ENCODE assay signal across 19 cellular contexts in genomic region chr1:215479567-215479966, GRCh38.
A peak's percentile ranks its signal among the peaks of the same experiment; 100 is the strongest.
DNase-seq lines count a peak whose midpoint lies in the region; ATAC-seq, FAIRE-seq and TF ChIP-seq lines count a peak whose summit lies in the region.
"Had no signal": no experiment of that assay in that cellular context is flagged by ENCODE, and none has a peak within 500 bp of the region (broad histone marks: within the 10 kb centered on the region; RNA-seq: fewer than 3 reads in every experiment).

No MANE protein-coding gene starts in this region.

- no peaks in the 10 kb centered on the region for H3K4me1 Mint-ChIP-seq in activated CD4-positive, alpha-beta T cell treated with anti-CD3 and anti-CD28 coated beads, Interleukin-2, amount 10 ng/mL, durations not matched to agents 24 days and 14 days
- H3K4me1 Mint-ChIP-seq: T-cell had no signal

- peak; percentile 9 for FAIRE-seq in urothelium cell line (lab: Jason Lieb, UNC)
- no peak for FAIRE-seq in pancreas (lab: Jason Lieb, UNC)
- FAIRE-seq: H1, HepG2 had no signal

- no peaks in the 10 kb centered on the region for H3K4me1 ChIP-seq in pancreas

- H3K27me3 Mint-ChIP-seq in activated CD4-positive, alpha-beta T cell treated with anti-CD3 and anti-CD28 coated beads, Interleukin-2, amount 10 ng/mL, durations not matched to agents 24 days and 14 days, result no peaks in the 10 kb centered on the region

- H3K27ac Mint-ChIP-seq in activated CD4-positive, alpha-beta T cell treated with anti-CD3 and anti-CD28 coated beads, Interleukin-2, amount 10 ng/mL, durations not matched to agents 24 days and 14 days, result no peak overlapping the region
- H3K27ac Mint-ChIP-seq: T-cell had no signal

- H3K4me3 Mint-ChIP-seq in activated CD4-positive, alpha-beta T cell treated with anti-CD3 and anti-CD28 coated beads, Interleukin-2, amount 10 ng/mL, durations not matched to agents 24 days and 14 days, result no peak overlapping the region
- H3K4me3 Mint-ChIP-seq: T-cell had no signal

- H3K36me3 ChIP-seq in pancreas, result no peaks in the 10 kb centered on the region
- H3K36me3 ChIP-seq: BLaER1 treated with 17β-estradiol and CSF1 and Interleukin-3, amounts not matched to agents 10 nM and 100 nM had no signal

- H3K9me3 Mint-ChIP-seq in activated CD4-positive, alpha-beta T cell treated with anti-CD3 and anti-CD28 coated beads, Interleukin-2, amount 10 ng/mL, durations not matched to agents 24 days and 14 days, result no peaks in the 10 kb centered on the region

- H3K9me3 ChIP-seq in pancreas, result no peaks in the 10 kb centered on the region

- DNase-seq in KBM-7 (peak; percentile 61), NOMO-1 (lab: John Stamatoyannopoulos, UW; ENCODE audit: unreplicated experiment in 2 of 2) (peak; percentile 65 to 67), SKM-1 (lab: John Stamatoyannopoulos, UW; ENCODE audit: unreplicated experiment) (peak; percentile 83), urothelium cell line (ENCODE audit: low spot score) (no peak), pancreas (no peak), G401 (ENCODE audit: low spot score) (no peak)
- no peak for DNase-seq in activated CD4-positive, alpha-beta T cell treated with anti-CD3 and anti-CD28 coated beads, Interleukin-2, amount 10 ng/mL, durations not matched to agents 24 days and 14 days
- DNase-seq: DMS79, KG1, NCI-H1105, NCI-H1694, NCI-H2107, NCI-H510A, NCI-H748 treated with DMSO at 0.1 percent for 48 hours, T-cell had no signal

- no peak overlapping the region for H3K27ac ChIP-seq in pancreas
- H3K27ac ChIP-seq: BLaER1 treated with 17β-estradiol and CSF1 and Interleukin-3, amounts not matched to agents 10 nM and 100 nM had no signal

- intact Hi-C loops in activated CD4-positive, alpha-beta T cell treated with anti-CD3 and anti-CD28 coated beads, Interleukin-2, amount 10 ng/mL, durations not matched to agents 24 days and 14 days (cut with micrococcal nuclease), result no loop called here
- intact Hi-C loops in pancreas (cut with DNase I), result no loop called here

- H3K36me3 Mint-ChIP-seq in activated CD4-positive, alpha-beta T cell treated with anti-CD3 and anti-CD28 coated beads, Interleukin-2, amount 10 ng/mL, durations not matched to agents 24 days and 14 days (ENCODE audit: low read depth), result no peaks in the 10 kb centered on the region
- H3K36me3 Mint-ChIP-seq: T-cell had no signal

- TF ChIP-seq CTCF in pancreas (IDR thresholded peaks at IDR 0.05), result no peak

- H3K27me3 ChIP-seq in pancreas, result no peaks in the 10 kb centered on the region
- H3K27me3 ChIP-seq: BLaER1 treated with 17β-estradiol and CSF1 and Interleukin-3, amounts not matched to agents 10 nM and 100 nM had no signal

- H3K4me3 ChIP-seq in pancreas, result no peak overlapping the region
- H3K4me3 ChIP-seq: BLaER1 treated with 17β-estradiol and CSF1 and Interleukin-3, amounts not matched to agents 10 nM and 100 nM had no signal

- no peak for ATAC-seq in pancreas
- ATAC-seq: HepG2, Panc1, T-cell had no signal

- in situ Hi-C loops in KBM-7 (cut with MboI; ENCODE audit: low pct_unique_long_range_greater_than_20kb, low sequenced_read_pairs) (no loop called here), G401 (cut with HindIII; ENCODE audit: low sequenced_read_pairs) (no loop called here)

Comparison
In these comparisons a context has a peak if more than half of its experiments do, and no peak if none do; other contexts are left out.
1. DNase-seq: peak in KBM-7 (single experiment), NOMO-1 (2 of 2) and SKM-1 (single experiment); none in urothelium cell line (single experiment), activated CD4-positive, alpha-beta T cell treated with anti-CD3 and anti-CD28 coated beads, Interleukin-2, amount 10 ng/mL, durations not matched to agents 24 days and 14 days (single experiment), pancreas (0 of 6) and G401 (single experiment).